Comparison of ENCODE assay signal across 2 cellular contexts in genomic region chr1:17554966-17555365, GRCh38.
TF ChIP-seq lines count a peak whose summit lies in the region.

No MANE protein-coding gene starts in this region.

TF ChIP-seq in HEK293, 187 proteins besides CTCF, POLR2A, EP300 and RAD21 (continued from another document):
- no peak for TF ChIP-seq PRDM4 (tag by site-specific recombination; IDR thresholded peaks at IDR 0.05)
TF ChIP-seq in HEK293: peak in this region for 1.

TF ChIP-seq in WTC11, 78 proteins besides CTCF, POLR2A, EP300 and RAD21 (continued from another document):
- TF ChIP-seq ZNF532 (CRISPR knock-in tag; IDR thresholded peaks at IDR 0.05; ENCODE audit: borderline replicate concordance): no peak
- TF ChIP-seq E2F1 (CRISPR knock-in tag; IDR thresholded peaks at IDR 0.05): no peak
- no peak for TF ChIP-seq ZNF416 (CRISPR knock-in tag; IDR thresholded peaks at IDR 0.05)
- TF ChIP-seq SP1 (CRISPR knock-in tag; conservative IDR thresholded peaks at IDR 0.05): no peak
- TF ChIP-seq CREB1 (CRISPR knock-in tag; IDR thresholded peaks at IDR 0.05): no peak
- TF ChIP-seq NFE2L1 (CRISPR knock-in tag; IDR thresholded peaks at IDR 0.05): no peak
- no peak for TF ChIP-seq STAT6 (CRISPR knock-in tag; conservative IDR thresholded peaks at IDR 0.05; ENCODE audit: low read depth)
- no peak for TF ChIP-seq FOXP4 (CRISPR knock-in tag; IDR thresholded peaks at IDR 0.05)
TF ChIP-seq in WTC11: peak in this region for 0.
